In genomic region chr7:129947701-129948100, GRCh38 we compare ENCODE assay signal across 16 cellular contexts. TPM values are rescaled to one million over a fixed set of nuclear protein-coding genes. Genes with fewer than 3 reads are reported as not detected.
DNase-seq lines count a peak whose midpoint lies in the region; ATAC-seq, FAIRE-seq and TF ChIP-seq lines count a peak whose summit lies in the region.
"Had no signal": no experiment of that assay in that cellular context is flagged by ENCODE, and none has a peak within 500 bp of the region (broad histone marks: within the 10 kb centered on the region; RNA-seq: fewer than 3 reads in every experiment).

No MANE protein-coding gene starts in this region.

- SMC1A ChIA-PET in GM12878 (lab: Charles Lee; ENCODE audit: uncharacterized antibody, unreplicated experiment) = interaction anchor here (1.1 to 7.6 kb wide), 4 partner anchors 18 to 85 kb away, joined by 3 to 57 read pairs (median 5); no protein-coding TSS in a partner anchor

- H3K79me2 ChIP-seq in GM12878 (ENCODE audit: control insufficient read depth, insufficient read depth, low read length) = peaks cover 88% of the 10 kb centered on the region

- H3K27me3 ChIP-seq in heart right ventricle (no peaks in the 10 kb centered on the region), GM12878 (replicated peaks in 1 of 2; ENCODE audit: control insufficient read depth in 2 of 2, insufficient read depth in 2 of 2, low read length in 1 of 2) (no peaks in the 10 kb centered on the region), upper lobe of left lung (no peaks in the 10 kb centered on the region)

- no peak for FAIRE-seq in GM12878 (lab: Jason Lieb, UNC)
- FAIRE-seq: islet of Langerhans had no signal

- no peak for TF ChIP-seq CTCF in heart right ventricle (IDR thresholded peaks at IDR 0.05)
- TF ChIP-seq CTCF in GM12878 (IDR thresholded peaks at IDR 0.05 in 2 of 3, conservative IDR thresholded peaks at IDR 0.05 in 1 of 3; ENCODE audit: control insufficient read depth in 2 of 3, extremely low read depth in 1 of 3, insufficient read depth in 1 of 3, low read depth in 3 of 3, low read length in 3 of 3) = no peak
- no peak for TF ChIP-seq CTCF in upper lobe of left lung (IDR thresholded peaks at IDR 0.05)

- peak overlapping the region in 9 of 10 donors; percentile 10 to 99 (median 97) for H3K27ac ChIP-seq in heart right ventricle
- no peak overlapping the region for H3K27ac ChIP-seq in GM12878 (ENCODE audit: control insufficient read depth, insufficient read depth)
- H3K27ac ChIP-seq in upper lobe of left lung = peak overlapping the region; percentile 64 to 98 (median 97)

- CTCF ChIA-PET in GM12878 (lab: Yijun Ruan, JAX) = interaction anchor here (0.7 to 1.7 kb wide), 4 partner anchors 15 to 70 kb away, joined by 3 to 12 read pairs (median 4); no protein-coding TSS in a partner anchor

- peaks cover 0 to 50% (median 43%) of the 10 kb centered on the region in 9 donors for H3K4me1 ChIP-seq in heart right ventricle
- H3K4me1 ChIP-seq in GM12878 (ENCODE audit: control insufficient read depth, insufficient read depth, low read length) = peaks cover 10% of the 10 kb centered on the region; the same call in 1 of the 2 replicates
- H3K4me1 ChIP-seq in upper lobe of left lung = peaks cover 39 to 51% (median 39%) of the 10 kb centered on the region in 4 donors

- no peak for TF ChIP-seq RAD21 in GM12878 (IDR thresholded peaks at IDR 0.05; ENCODE audit: insufficient read depth, low read depth, low read length)

- H3K4me3 ChIP-seq in heart right ventricle = no peak overlapping the region
- peak overlapping the region; percentile 43; the same call in 1 of the 2 replicates for H3K4me3 ChIP-seq in GM12878
- no peak overlapping the region for H3K4me3 ChIP-seq in upper lobe of left lung

- H3K9me3 ChIP-seq in heart right ventricle (peaks cover 0 to 3% (median 0%) of the 10 kb centered on the region in 11 donors), GM12878 (replicated peaks; ENCODE audit: control insufficient read depth, insufficient read depth, low read length) (peaks cover 2% of the 10 kb centered on the region; the same call in 2 of the 3 replicates), upper lobe of left lung (no peaks in the 10 kb centered on the region)

- 0 out of 2 replicates have a peak overlapping the region, but pooled peaks have one; percentile 12 for H3K9ac ChIP-seq in GM12878 (ENCODE audit: control insufficient read depth, insufficient read depth, low read length)

- BruUV-seq in GM12878 (replicated peaks; lab: Mats Ljungman, UMichigan) = no TSS peak

- 54 to 55% methylated on average over 8 of the region's 8 CpGs for WGBS in heart right ventricle, 2 donors
- 93% methylated on average over 8 of the region's 8 CpGs for WGBS in GM12878 (ENCODE audit: insufficient coverage, insufficient replicate concordance, low lambda C conversion rate, missing lambda C conversion rate)
- WGBS in upper lobe of left lung, 2 donors = 66 to 73% methylated on average over 8 of the region's 8 CpGs

- peak overlapping the region; percentile 43 for H3K4me2 ChIP-seq in GM12878 (ENCODE audit: control insufficient read depth, insufficient read depth)

- no peak for ATAC-seq in heart right ventricle
- no peak for ATAC-seq in left ventricle myocardium superior
- ATAC-seq in GM12878 = no peak
- no peak for ATAC-seq in upper lobe of left lung (ENCODE audit: low FRiP score in 2 of 2)
- no peak for ATAC-seq in HG03045 (IDR thresholded peaks at IDR 0.05; ENCODE audit: unreplicated experiment)
- no peak for ATAC-seq in GM18873 (IDR thresholded peaks at IDR 0.05; ENCODE audit: low FRiP score, unreplicated experiment)

- TF ChIP-seq POLR2A in GM12878 (IDR thresholded peaks at IDR 0.05; ENCODE audit: low read depth, low read length) (no peak), upper lobe of left lung (IDR thresholded peaks at IDR 0.05) (no peak)

- peaks cover 0 to 25% (median 0%) of the 10 kb centered on the region in 9 donors for H3K36me3 ChIP-seq in heart right ventricle
- peaks cover 0 to 9% of the 10 kb centered on the region in 2 experiments; a peak in 2 of 4 replicates for H3K36me3 ChIP-seq in GM12878 (ENCODE audit: control insufficient read depth in 2 of 2, insufficient read depth in 2 of 2, low read length in 1 of 2)
- H3K36me3 ChIP-seq in upper lobe of left lung = peaks cover 0 to 7% (median 3%) of the 10 kb centered on the region in 4 donors

- no peak overlapping the region for H2AFZ ChIP-seq in GM12878 (ENCODE audit: control insufficient read depth, low read depth, low read length)

- POLR2A ChIA-PET in GM12878 (lab: Charles Lee) = interaction anchor here (0.6 to 6.1 kb wide), 3 partner anchors 14 to 712 kb away, joined by 3 to 54 read pairs (median 5); no protein-coding TSS in a partner anchor

- H4K20me1 ChIP-seq in GM12878 (ENCODE audit: control insufficient read depth, insufficient read depth) = peaks cover 2% of the 10 kb centered on the region; the same call in 1 of the 2 replicates

- in situ Hi-C loops in GM12878 (cut with MboI) = no loop called here

- RAD21 ChIA-PET in GM12878 (lab: Charles Lee; ENCODE audit: unreplicated experiment) = interaction anchor here (5.3 kb wide), 1 partner anchor 62 kb away, joined by 84 read pairs; no protein-coding TSS in a partner anchor

- TF ChIP-seq EP300 in GM12878 (IDR thresholded peaks at IDR 0.05; ENCODE audit: borderline replicate concordance in 1 of 2, control insufficient read depth in 1 of 2, low read depth in 2 of 2, low read length in 2 of 2) (no peak), upper lobe of left lung (IDR thresholded peaks at IDR 0.05) (no peak)

- intact Hi-C loops in heart right ventricle (cut with DNase I) = loop anchor here in 1 of 10 donors (2.0 kb wide), 1 partner anchor 117 kb away; no protein-coding TSS in a partner anchor
- intact Hi-C loops in left ventricle myocardium superior (cut with micrococcal nuclease) = loop anchor here (5.0 kb wide), 1 partner anchor 335 kb away; the partner anchor contains the start of gene NRF1
- intact Hi-C loops in GM12878 (cut with micrococcal nuclease; ENCODE audit: unreplicated experiment) = no loop called here
- intact Hi-C loops in posterior vena cava (cut with DNase I) = no loop called here

- DNase-seq in heart right ventricle = no peak
- DNase-seq in left ventricle myocardium superior = no peak
- no peak for DNase-seq in GM12878 (ENCODE audit: low read depth, low spot score)
- DNase-seq in mesenteric fat pad (ENCODE audit: low spot score) = peak; percentile 12
- DNase-seq in upper lobe of left lung = peak in 1 of 2 donors; percentile 24
- no peak for DNase-seq in posterior vena cava (ENCODE audit: low spot score)
- DNase-seq: activated T-cell treated with anti-CD3 and anti-CD28 coated beads, Interleukin-2, amount 50 U/mL, for 48 hours; AML-193; effector CD4-positive, alpha-beta T cell; Kasumi-1; NCI-H510A; stimulated activated CD8-positive, alpha-beta memory T cell treated with anti-CD3 and anti-CD28 coated beads, Interleukin-4, amount 100 ng/mL, for 48 hours; T1000 had no signal

TF ChIP-seq in GM12878, 131 proteins besides CTCF, POLR2A, EP300 and RAD21 (continues in another document):
- TF ChIP-seq PAX5 (IDR thresholded peaks at IDR 0.05; ENCODE audit: borderline replicate concordance, low read depth, low read length) = no peak
- no peak for TF ChIP-seq PKNOX1 (IDR thresholded peaks at IDR 0.05)
- no peak for TF ChIP-seq RAD51 (IDR thresholded peaks at IDR 0.05)
- no peak for TF ChIP-seq HDAC6 (IDR thresholded peaks at IDR 0.05; ENCODE audit: unreplicated experiment)
- no peak for TF ChIP-seq POLR2AphosphoS5 (IDR thresholded peaks at IDR 0.05; ENCODE audit: low read length)

RNA-seq across cellular contexts. Expression of gene UBE2H, which starts 5.1 kb away (rescaled TPM):
- total RNA-seq in heart right ventricle = 100 to 1,000 TPM in 7 of 10 donors, 10 to 100 TPM in 3; 73.5 to 222 (median 170) TPM
- 10 to 100 TPM; 26.0 to 35.3 TPM for polyA plus RNA-seq in heart right ventricle
- 121 TPM for total RNA-seq in left ventricle myocardium superior
- total RNA-seq in GM12878 (2013; cell fraction: nucleolus; rRNA removed) = 127 and 133 TPM in 2 replicates
- 21.0 and 21.8 TPM in 2 replicates for total RNA-seq in GM12878 (2014; rRNA removed)
- total RNA-seq in GM12878 (2014; rRNA removed; fragmentation: Illumina TruSeq; extraction: Trizol) = 30.6 and 35.6 TPM in 2 replicates
- total RNA-seq in GM12878 (2021) = 40.7 and 43.4 TPM in 2 replicates
- polyA plus RNA-seq in GM12878 (2011; ENCODE audit: low read depth) = 28.7 TPM
- polyA plus RNA-seq in GM12878 (2011; rRNA removed) = 75.5 and 127 TPM in 2 replicates
- polyA plus RNA-seq in GM12878 (2011; cell fraction: cytosol; rRNA removed) = 26.5 and 36.9 TPM in 2 replicates
- 24.6 and 30.6 TPM in 2 replicates for polyA plus RNA-seq in GM12878 (2011; cell fraction: nucleus; rRNA removed)
- 37.4 and 38.8 TPM in 2 replicates for polyA plus RNA-seq in GM12878 (2012)
- polyA plus RNA-seq in GM12878 (2014; fragmentation: Illumina TruSeq; extraction: Trizol) = 49.8 and 80.4 TPM in 2 replicates
- polyA plus RNA-seq in GM12878 (2014; fragmentation: Nextera tagmentation; extraction: Ambion mirVana) = 10 to 100 TPM; 15.6 to 16.8 TPM
- polyA plus RNA-seq in GM12878 (2014; rRNA removed) = 25.1 and 29.9 TPM in 2 replicates
- 10 to 100 TPM; 28.4 to 38.7 TPM for polyA plus RNA-seq in GM12878 (2016; fragmentation: Nextera tagmentation; extraction: Ambion mirVana)
- 38.4 and 53.8 TPM in 2 replicates for polyA minus RNA-seq in GM12878 (2011; rRNA and poly(A)+ RNA removed)
- 16.2 and 27.7 TPM in 2 replicates for polyA minus RNA-seq in GM12878 (2011; cell fraction: cytosol; rRNA and poly(A)+ RNA removed)
- polyA minus RNA-seq in GM12878 (2011; cell fraction: nucleus; rRNA and poly(A)+ RNA removed) = 19.1 and 37.6 TPM in 2 replicates
- 117 TPM for total RNA-seq in mesenteric fat pad
- 100 to 1,000 TPM in 1 of 6 donors, 10 to 100 TPM in 5; 60.5 to 138 (median 65.4) TPM for total RNA-seq in upper lobe of left lung
- 100 to 1,000 TPM in 1 of 2 donors, 10 to 100 TPM in 1; 77.0 to 138 TPM for total RNA-seq in posterior vena cava
